ENCODE assay signal across 17 cellular contexts in the genomic region with DNA sequence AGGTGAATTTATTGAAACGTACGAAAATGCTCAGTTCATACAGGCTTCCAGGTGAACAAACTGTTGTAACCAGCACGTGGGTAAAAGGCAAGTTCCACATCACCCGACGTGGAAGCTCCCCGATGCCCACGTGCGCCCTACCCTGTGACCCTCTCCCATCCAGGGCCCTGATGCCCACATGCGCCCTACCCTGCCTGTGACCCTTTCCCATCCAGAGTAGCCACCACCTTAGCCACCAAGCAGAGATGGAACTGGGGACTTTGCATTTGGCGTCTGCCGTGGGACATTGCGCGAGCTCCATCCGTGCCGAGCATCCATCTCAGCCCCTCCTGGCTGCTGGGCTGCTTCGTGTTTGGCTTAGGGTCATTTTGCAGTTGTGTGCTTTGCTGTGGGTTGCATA. TPM values are rescaled to one million over a fixed set of nuclear protein-coding genes. Genes with fewer than 3 reads are reported as not detected.
A peak's percentile ranks its signal among the peaks of the same experiment; 100 is the strongest.
DNase-seq lines count a peak whose midpoint lies in the region; ATAC-seq, FAIRE-seq and TF ChIP-seq lines count a peak whose summit lies in the region.
"Had no signal": no experiment of that assay in that cellular context is flagged by ENCODE, and none has a peak within 500 bp of the region (broad histone marks: within the 10 kb centered on the region; RNA-seq: fewer than 3 reads in every experiment).

No MANE protein-coding gene starts in this region.

- no peak for TF ChIP-seq EP300 in GM12878 (IDR thresholded peaks at IDR 0.05; ENCODE audit: borderline replicate concordance in 1 of 2, control insufficient read depth in 1 of 2, low read depth in 2 of 2, low read length in 2 of 2)

- intact Hi-C loops in Right ventricle myocardium superior (cut with DNase I) (no loop called here), cardiac septum (cut with DNase I) (no loop called here), GM12878 (cut with micrococcal nuclease; ENCODE audit: unreplicated experiment) (no loop called here), kidney (cut with DNase I) (no loop called here), posterior vena cava (cut with DNase I) (no loop called here)
- intact Hi-C loops in activated CD8-positive, alpha-beta T cell treated with anti-CD3 and anti-CD28 coated beads for 36 hours (cut with micrococcal nuclease): no loop called here

- H3K27me3 ChIP-seq in GM12878 (replicated peaks in 1 of 2; ENCODE audit: control insufficient read depth in 2 of 2, insufficient read depth in 2 of 2, low read length in 1 of 2): no peaks in the 10 kb centered on the region

- SMC1A ChIA-PET in GM12878 (lab: Charles Lee; ENCODE audit: uncharacterized antibody, unreplicated experiment): no interaction called here

- H3K27ac ChIP-seq in GM12878 (ENCODE audit: control insufficient read depth, insufficient read depth): no peak overlapping the region
- no peak overlapping the region for H3K27ac ChIP-seq in kidney (ENCODE audit: low read depth in 2 of 2, low read length in 2 of 2)

- RAD21 ChIA-PET in GM12878 (lab: Charles Lee; ENCODE audit: unreplicated experiment): no interaction called here

- H2AFZ ChIP-seq in GM12878 (ENCODE audit: control insufficient read depth, low read depth, low read length): no peak overlapping the region
- H2AFZ ChIP-seq: GM23338 had no signal

- no peaks in the 10 kb centered on the region for H4K20me1 ChIP-seq in GM12878 (ENCODE audit: control insufficient read depth, insufficient read depth)

- H3K27me3 Mint-ChIP-seq in activated CD8-positive, alpha-beta T cell treated with anti-CD3 and anti-CD28 coated beads for 36 hours: no peaks in the 10 kb centered on the region
- H3K27me3 Mint-ChIP-seq: CD4-positive, alpha-beta memory T cell had no signal

- H3K4me3 Mint-ChIP-seq in activated CD8-positive, alpha-beta T cell treated with anti-CD3 and anti-CD28 coated beads for 36 hours: no peak overlapping the region
- H3K4me3 Mint-ChIP-seq: CD4-positive, alpha-beta memory T cell; GM23338 had no signal

- no peaks in the 10 kb centered on the region for H3K9me3 ChIP-seq in GM12878 (replicated peaks; ENCODE audit: control insufficient read depth, insufficient read depth, low read length)
- H3K9me3 ChIP-seq in kidney (ENCODE audit: control insufficient read depth in 1 of 2, low read length in 2 of 2): no peaks in the 10 kb centered on the region

- CTCF ChIA-PET in GM12878 (lab: Yijun Ruan, JAX): no interaction called here
- CTCF ChIA-PET in activated CD8-positive, alpha-beta T cell treated with anti-CD3 and anti-CD28 coated beads for 36 hours (lab: Charles Lee): no interaction called here

- FAIRE-seq in GM12878 (lab: Jason Lieb, UNC): no peak
- FAIRE-seq in kidney (lab: Jason Lieb, UNC): no peak
- FAIRE-seq in urothelium cell line (lab: Jason Lieb, UNC): no peak
- FAIRE-seq: GM19239 had no signal

- H3K9ac ChIP-seq in GM12878 (ENCODE audit: control insufficient read depth, insufficient read depth, low read length) (no peak overlapping the region), kidney (ENCODE audit: low read length in 2 of 2) (no peak overlapping the region)

- no peaks in the 10 kb centered on the region for H3K4me1 ChIP-seq in GM12878 (ENCODE audit: control insufficient read depth, insufficient read depth, low read length)
- no peaks in the 10 kb centered on the region for H3K4me1 ChIP-seq in kidney (ENCODE audit: control insufficient read depth in 1 of 2, insufficient read depth in 1 of 2, low read depth in 1 of 2, low read length in 2 of 2)

- TF ChIP-seq POLR2A in GM12878 (IDR thresholded peaks at IDR 0.05; ENCODE audit: low read depth, low read length): peak; percentile 59

- in situ Hi-C loops in GM12878 (cut with MboI): no loop called here

- POLR2A ChIA-PET in GM12878 (lab: Charles Lee): no interaction called here
- POLR2A ChIA-PET in activated CD8-positive, alpha-beta T cell treated with anti-CD3 and anti-CD28 coated beads for 36 hours (lab: Charles Lee): interaction anchor here (1.1 kb wide), 1 partner anchor 27 kb away, joined by 3 read pairs; no protein-coding TSS in a partner anchor

- no peak for ATAC-seq in Right ventricle myocardium superior (ENCODE audit: poor library complexity)
- ATAC-seq in GM12878: no peak
- ATAC-seq in activated CD8-positive, alpha-beta T cell treated with anti-CD3 and anti-CD28 coated beads for 36 hours: no peak

- H3K36me3 ChIP-seq in GM12878 (ENCODE audit: control insufficient read depth in 2 of 2, insufficient read depth in 2 of 2, low read length in 1 of 2): peaks cover 17 to 28% of the 10 kb centered on the region in 2 experiments
- peaks cover 34 to 39% of the 10 kb centered on the region in 2 donors for H3K36me3 ChIP-seq in kidney (ENCODE audit: control insufficient read depth in 1 of 2, insufficient read depth in 2 of 2, low read length in 2 of 2)

- DNase-seq in Right ventricle myocardium superior (peak; percentile 17), cardiac septum (ENCODE audit: low spot score) (no peak), GM12878 (ENCODE audit: low read depth, low spot score) (no peak), kidney (peak; percentile 31), posterior vena cava (ENCODE audit: low spot score) (peak; percentile 47), urothelium cell line (ENCODE audit: low spot score) (no peak), kidney glomerular epithelial cell (lab: John Stamatoyannopoulos, UW) (no peak)
- no peak for DNase-seq in activated CD8-positive, alpha-beta T cell treated with anti-CD3 and anti-CD28 coated beads for 36 hours
- DNase-seq: CD4-positive, alpha-beta memory T cell; DMS153; GF-D8; KBM-7; NCI-H1105; NCI-H1694; NCI-H82 had no signal

- TF ChIP-seq CTCF in GM12878 (IDR thresholded peaks at IDR 0.05 in 2 of 3, conservative IDR thresholded peaks at IDR 0.05 in 1 of 3; ENCODE audit: control insufficient read depth in 2 of 3, extremely low read depth in 1 of 3, insufficient read depth in 1 of 3, low read depth in 3 of 3, low read length in 3 of 3) (no peak), kidney (IDR thresholded peaks at IDR 0.05; ENCODE audit: borderline replicate concordance, extremely low read depth, insufficient read depth) (no peak)
- TF ChIP-seq CTCF in activated CD8-positive, alpha-beta T cell treated with anti-CD3 and anti-CD28 coated beads for 36 hours (IDR thresholded peaks at IDR 0.05): no peak

- H3K4me2 ChIP-seq in GM12878 (ENCODE audit: control insufficient read depth, insufficient read depth): no peak overlapping the region
- H3K4me2 ChIP-seq: GM23338 had no signal

- H3K27ac Mint-ChIP-seq in activated CD8-positive, alpha-beta T cell treated with anti-CD3 and anti-CD28 coated beads for 36 hours: no peak overlapping the region
- H3K27ac Mint-ChIP-seq: CD4-positive, alpha-beta memory T cell; GM23338 had no signal

- H3K9me3 Mint-ChIP-seq in activated CD8-positive, alpha-beta T cell treated with anti-CD3 and anti-CD28 coated beads for 36 hours: no peaks in the 10 kb centered on the region
- H3K9me3 Mint-ChIP-seq: GM23338 had no signal

- TF ChIP-seq RAD21 in GM12878 (IDR thresholded peaks at IDR 0.05; ENCODE audit: insufficient read depth, low read depth, low read length): no peak

- peaks cover 34% of the 10 kb centered on the region for H3K36me3 Mint-ChIP-seq in activated CD8-positive, alpha-beta T cell treated with anti-CD3 and anti-CD28 coated beads for 36 hours (ENCODE audit: low read depth)

- WGBS in GM12878 (ENCODE audit: insufficient coverage, insufficient replicate concordance, low lambda C conversion rate, missing lambda C conversion rate): 95% methylated on average over 16 of the region's 16 CpGs

- H3K4me1 Mint-ChIP-seq in activated CD8-positive, alpha-beta T cell treated with anti-CD3 and anti-CD28 coated beads for 36 hours (ENCODE audit: low read depth): peaks cover 5% of the 10 kb centered on the region

- no TSS peak for BruUV-seq in GM12878 (replicated peaks; lab: Mats Ljungman, UMichigan)

- no peaks in the 10 kb centered on the region for H3K79me2 ChIP-seq in GM12878 (ENCODE audit: control insufficient read depth, insufficient read depth, low read length)

- H3K4me3 ChIP-seq in GM12878 (no peak overlapping the region), kidney (ENCODE audit: low read length in 2 of 2) (no peak overlapping the region)
- H3K4me3 ChIP-seq: GM23338 had no signal

TF ChIP-seq in GM12878, 131 proteins besides CTCF, POLR2A, EP300 and RAD21 (continues in another document):
- no peak for TF ChIP-seq YY1 (IDR thresholded peaks at IDR 0.05; ENCODE audit: low read depth, low read length)

RNA-seq across cellular contexts. Expression of a gene that starts 37.5 kb away (rescaled TPM):
- total RNA-seq in Right ventricle myocardium superior (0.35 TPM), cardiac septum (3.4 TPM), GM12878 (2014; rRNA removed) (0.49 and 0.56 TPM in 2 replicates), GM12878 (2014; rRNA removed; fragmentation: Illumina TruSeq; extraction: Trizol) (0.18 and 0.22 TPM in 2 replicates), GM12878 (2021) (0.88 and 1.4 TPM in 2 replicates), kidney (1.9 TPM), posterior vena cava (under 1 TPM; 0.32 to 0.95 TPM)
- 19.1 and 21.0 TPM in 2 replicates for total RNA-seq in GM12878 (2013; cell fraction: nucleolus; rRNA removed)
- polyA plus RNA-seq in GM12878 (2011; ENCODE audit: low read depth): 0.43 TPM
- polyA plus RNA-seq in GM12878 (2011; rRNA removed) (0.56 and 1.2 TPM in 2 replicates), GM12878 (2014; fragmentation: Illumina TruSeq; extraction: Trizol) (0.24 and 0.35 TPM in 2 replicates), GM12878 (2014; fragmentation: Nextera tagmentation; extraction: Ambion mirVana) (under 1 TPM; 0.08 to 0.11 TPM), GM12878 (2014; rRNA removed) (0.47 and 1.1 TPM in 2 replicates), GM12878 (2016; fragmentation: Nextera tagmentation; extraction: Ambion mirVana) (under 1 TPM; 0.40 to 0.50 TPM), kidney (ENCODE audit: insufficient read depth, low read depth, low replicate concordance) (1.1 TPM)
- polyA plus RNA-seq in GM12878 (2011; cell fraction: cytosol; rRNA removed): 1.5 TPM in 2 replicates
- 8.0 TPM in 2 replicates for polyA plus RNA-seq in GM12878 (2011; cell fraction: nucleus; rRNA removed)
- 1.8 TPM in 2 replicates for polyA plus RNA-seq in GM12878 (2012)
- 2.7 and 3.9 TPM in 2 replicates for polyA minus RNA-seq in GM12878 (2011; rRNA and poly(A)+ RNA removed)
- 1.0 and 1.6 TPM in 2 replicates for polyA minus RNA-seq in GM12878 (2011; cell fraction: cytosol; rRNA and poly(A)+ RNA removed)
- 3.6 and 5.7 TPM in 2 replicates for polyA minus RNA-seq in GM12878 (2011; cell fraction: nucleus; rRNA and poly(A)+ RNA removed)
- 1 to 10 TPM; 5.1 to 5.4 TPM for total RNA-seq in activated CD8-positive, alpha-beta T cell treated with anti-CD3 and anti-CD28 coated beads for 36 hours

Comparison
In these comparisons a context has a peak if more than half of its experiments do, and no peak if none do; other contexts are left out.
1. DNase-seq: peak in Right ventricle myocardium superior (single experiment), kidney (single experiment) and posterior vena cava (single experiment); none in cardiac septum (single experiment), GM12878 (single experiment), urothelium cell line (single experiment), kidney glomerular epithelial cell (single experiment) and activated CD8-positive, alpha-beta T cell treated with anti-CD3 and anti-CD28 coated beads for 36 hours (single experiment).